ENCODE assay signal across 1 cellular context in the genomic region with DNA sequence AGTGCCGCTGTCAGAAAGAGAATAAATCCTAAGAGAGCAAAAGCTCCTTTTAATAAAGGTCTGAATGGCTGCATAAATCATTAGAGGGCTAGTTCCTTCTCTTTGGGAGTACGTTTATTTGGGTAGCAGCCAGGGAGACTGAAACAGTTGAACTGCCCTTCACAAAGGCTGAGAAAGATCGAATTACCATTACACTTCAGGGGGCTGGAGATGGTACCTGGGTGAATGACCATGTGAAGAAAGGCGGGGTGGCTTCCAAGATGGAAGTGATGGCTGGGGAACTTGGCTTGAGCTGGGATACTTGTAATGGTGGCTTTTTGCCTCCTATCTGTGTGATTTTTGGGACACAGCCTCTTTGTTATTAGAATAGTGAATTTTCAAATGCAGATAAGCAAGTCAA.
A peak's percentile ranks its signal among the peaks of the same experiment; 100 is the strongest.
TF ChIP-seq lines count a peak whose summit lies in the region.

No MANE protein-coding gene starts in this region.

TF ChIP-seq in GM23338, 12 proteins besides CTCF, POLR2A, EP300 and RAD21:
- TF ChIP-seq, protein P1, sequence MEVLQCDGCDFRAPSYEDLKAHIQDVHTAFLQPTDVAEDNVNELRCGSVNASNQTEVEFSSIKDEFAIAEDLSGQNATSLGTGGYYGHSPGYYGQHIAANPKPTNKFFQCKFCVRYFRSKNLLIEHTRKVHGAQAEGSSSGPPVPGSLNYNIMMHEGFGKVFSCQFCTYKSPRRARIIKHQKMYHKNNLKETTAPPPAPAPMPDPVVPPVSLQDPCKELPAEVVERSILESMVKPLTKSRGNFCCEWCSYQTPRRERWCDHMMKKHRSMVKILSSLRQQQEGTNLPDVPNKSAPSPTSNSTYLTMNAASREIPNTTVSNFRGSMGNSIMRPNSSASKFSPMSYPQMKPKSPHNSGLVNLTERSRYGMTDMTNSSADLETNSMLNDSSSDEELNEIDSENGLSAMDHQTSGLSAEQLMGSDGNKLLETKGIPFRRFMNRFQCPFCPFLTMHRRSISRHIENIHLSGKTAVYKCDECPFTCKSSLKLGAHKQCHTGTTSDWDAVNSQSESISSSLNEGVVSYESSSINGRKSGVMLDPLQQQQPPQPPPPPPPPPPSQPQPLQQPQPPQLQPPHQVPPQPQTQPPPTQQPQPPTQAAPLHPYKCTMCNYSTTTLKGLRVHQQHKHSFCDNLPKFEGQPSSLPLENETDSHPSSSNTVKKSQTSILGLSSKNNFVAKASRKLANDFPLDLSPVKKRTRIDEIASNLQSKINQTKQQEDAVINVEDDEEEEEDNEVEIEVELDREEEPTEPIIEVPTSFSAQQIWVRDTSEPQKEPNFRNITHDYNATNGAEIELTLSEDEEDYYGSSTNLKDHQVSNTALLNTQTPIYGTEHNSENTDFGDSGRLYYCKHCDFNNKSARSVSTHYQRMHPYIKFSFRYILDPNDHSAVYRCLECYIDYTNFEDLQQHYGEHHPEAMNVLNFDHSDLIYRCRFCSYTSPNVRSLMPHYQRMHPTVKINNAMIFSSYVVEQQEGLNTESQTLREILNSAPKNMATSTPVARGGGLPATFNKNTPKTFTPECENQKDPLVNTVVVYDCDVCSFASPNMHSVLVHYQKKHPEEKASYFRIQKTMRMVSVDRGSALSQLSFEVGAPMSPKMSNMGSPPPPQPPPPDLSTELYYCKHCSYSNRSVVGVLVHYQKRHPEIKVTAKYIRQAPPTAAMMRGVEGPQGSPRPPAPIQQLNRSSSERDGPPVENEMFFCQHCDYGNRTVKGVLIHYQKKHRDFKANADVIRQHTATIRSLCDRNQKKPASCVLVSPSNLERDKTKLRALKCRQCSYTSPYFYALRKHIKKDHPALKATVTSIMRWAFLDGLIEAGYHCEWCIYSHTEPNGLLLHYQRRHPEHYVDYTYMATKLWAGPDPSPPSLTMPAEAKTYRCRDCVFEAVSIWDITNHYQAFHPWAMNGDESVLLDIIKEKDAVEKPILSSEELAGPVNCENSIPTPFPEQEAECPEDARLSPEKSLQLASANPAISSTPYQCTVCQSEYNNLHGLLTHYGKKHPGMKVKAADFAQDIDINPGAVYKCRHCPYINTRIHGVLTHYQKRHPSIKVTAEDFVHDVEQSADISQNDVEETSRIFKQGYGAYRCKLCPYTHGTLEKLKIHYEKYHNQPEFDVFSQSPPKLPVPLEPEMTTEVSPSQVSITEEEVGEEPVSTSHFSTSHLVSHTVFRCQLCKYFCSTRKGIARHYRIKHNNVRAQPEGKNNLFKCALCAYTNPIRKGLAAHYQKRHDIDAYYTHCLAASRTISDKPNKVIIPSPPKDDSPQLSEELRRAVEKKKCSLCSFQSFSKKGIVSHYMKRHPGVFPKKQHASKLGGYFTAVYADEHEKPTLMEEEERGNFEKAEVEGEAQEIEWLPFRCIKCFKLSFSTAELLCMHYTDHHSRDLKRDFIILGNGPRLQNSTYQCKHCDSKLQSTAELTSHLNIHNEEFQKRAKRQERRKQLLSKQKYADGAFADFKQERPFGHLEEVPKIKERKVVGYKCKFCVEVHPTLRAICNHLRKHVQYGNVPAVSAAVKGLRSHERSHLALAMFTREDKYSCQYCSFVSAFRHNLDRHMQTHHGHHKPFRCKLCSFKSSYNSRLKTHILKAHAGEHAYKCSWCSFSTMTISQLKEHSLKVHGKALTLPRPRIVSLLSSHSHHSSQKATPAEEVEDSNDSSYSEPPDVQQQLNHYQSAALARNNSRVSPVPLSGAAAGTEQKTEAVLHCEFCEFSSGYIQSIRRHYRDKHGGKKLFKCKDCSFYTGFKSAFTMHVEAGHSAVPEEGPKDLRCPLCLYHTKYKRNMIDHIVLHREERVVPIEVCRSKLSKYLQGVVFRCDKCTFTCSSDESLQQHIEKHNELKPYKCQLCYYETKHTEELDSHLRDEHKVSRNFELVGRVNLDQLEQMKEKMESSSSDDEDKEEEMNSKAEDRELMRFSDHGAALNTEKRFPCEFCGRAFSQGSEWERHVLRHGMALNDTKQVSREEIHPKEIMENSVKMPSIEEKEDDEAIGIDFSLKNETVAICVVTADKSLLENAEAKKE (CRISPR knock-in tag; IDR thresholded peaks at IDR 0.05): peak; percentile 53; the same call in 1 of the 2 replicates
- TF ChIP-seq ZNF114 (CRISPR knock-in tag; IDR thresholded peaks at IDR 0.05): no peak
